Comparison of ENCODE assay signal across 1 cellular context in the genomic region with DNA sequence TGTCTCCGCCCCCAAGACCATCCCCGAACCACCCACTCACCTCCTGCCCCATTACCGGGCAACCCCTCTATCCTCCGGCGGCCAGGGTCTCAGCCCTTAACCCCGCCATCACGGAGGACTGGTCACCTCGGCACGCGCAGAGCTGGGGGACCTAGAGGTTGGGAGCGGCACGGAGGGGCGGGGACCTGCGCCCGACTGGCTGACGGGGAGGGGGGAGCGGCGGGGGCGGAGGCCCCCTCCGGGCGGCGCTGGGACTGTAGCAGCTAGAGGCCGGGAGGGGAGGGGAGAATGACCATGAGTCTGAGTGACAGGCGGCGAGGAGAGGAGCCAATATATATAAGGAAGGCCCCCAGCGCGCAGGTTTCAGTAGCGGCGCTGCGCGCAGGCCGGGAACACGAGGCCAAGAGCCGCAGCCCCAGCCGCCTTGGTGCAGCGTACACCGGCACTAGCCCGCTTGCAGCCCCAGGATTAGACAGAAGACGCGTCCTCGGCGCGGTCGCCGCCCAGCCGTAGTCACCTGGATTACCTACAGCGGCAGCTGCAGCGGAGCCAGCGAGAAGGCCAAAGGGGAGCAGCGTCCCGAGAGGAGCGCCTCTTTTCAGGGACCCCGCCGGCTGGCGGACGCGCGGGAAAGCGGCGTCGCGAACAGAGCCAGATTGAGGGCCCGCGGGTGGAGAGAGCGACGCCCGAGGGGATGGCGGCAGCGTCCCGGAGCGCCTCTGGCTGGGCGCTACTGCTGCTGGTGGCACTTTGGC.
TF ChIP-seq lines count a peak whose summit lies in the region.

Gene DLL4, plus strand, starts transcription at position 366 of the 755 bp plus-strand sequence. Its CDS starts 329 bp downstream, at position 695.

TF ChIP-seq in neural cell, 6 proteins besides CTCF, POLR2A, EP300 and RAD21 (continued from another document):
- TF ChIP-seq MXI1 (conservative IDR thresholded peaks at IDR 0.05; ENCODE audit: poor library complexity, severe bottlenecking) (peak; percentile 38), EZH2 (IDR thresholded peaks at IDR 0.05; ENCODE audit: borderline replicate concordance, insufficient read depth, low read length, poor library complexity, severe bottlenecking) (no peak)
